30 cellular contexts compared by ENCODE assay signal in genomic region chrX:112056886-112057285, GRCh38. TPM values are rescaled to one million over a fixed set of nuclear protein-coding genes. Genes with fewer than 3 reads are reported as not detected.
DNase-seq lines count a peak whose midpoint lies in the region; ATAC-seq, FAIRE-seq and TF ChIP-seq lines count a peak whose summit lies in the region.
"Had no signal": no experiment of that assay in that cellular context is flagged by ENCODE, and none has a peak within 500 bp of the region (broad histone marks: within the 10 kb centered on the region; RNA-seq: fewer than 3 reads in every experiment).

No MANE protein-coding gene starts in this region.

- CTCF ChIA-PET in HepG2 (lab: Yijun Ruan, JAX; ENCODE audit: low intra/inter-chr PET ratio, low total read pairs), result no interaction called here

- H3K4me3 ChIP-seq in HepG2 (replicated peaks in 1 of 3; ENCODE audit: insufficient read depth in 1 of 3, low read depth in 2 of 3, low read length in 3 of 3), result no peak overlapping the region
- H3K4me3 ChIP-seq: breast epithelium, GM23248, heart right ventricle, lung, mucosa of descending colon, right lobe of liver, testis had no signal

- TF ChIP-seq EP300 in HepG2 (IDR thresholded peaks at IDR 0.05; ENCODE audit: low read depth in 2 of 2, low read length in 2 of 2) (no peak), HepG2 (CRISPR knock-in tag; IDR thresholded peaks at IDR 0.05; ENCODE audit: borderline replicate concordance) (no peak)

- no peak for FAIRE-seq in HepG2 (lab: Jason Lieb, UNC)
- FAIRE-seq: colon, D721Med had no signal

- H3K27ac ChIP-seq in HepG2 (ENCODE audit: extremely low read length, insufficient read depth, low read length), result no peak overlapping the region
- H3K27ac ChIP-seq: breast epithelium, GM23248, heart right ventricle, parathyroid adenoma, right lobe of liver, testis had no signal

- BruUV-seq in HepG2 (replicated peaks; lab: Mats Ljungman, UMichigan), result no TSS peak

- ATAC-seq in GM18870 (IDR thresholded peaks at IDR 0.05; ENCODE audit: unreplicated experiment), result peak; percentile 47
- peak; percentile 58 for ATAC-seq in GM21619 (IDR thresholded peaks at IDR 0.05; ENCODE audit: unreplicated experiment)
- peak; percentile 65 for ATAC-seq in HG03520 (IDR thresholded peaks at IDR 0.05; ENCODE audit: unreplicated experiment)
- ATAC-seq in HepG2, result no peak
- ATAC-seq in HG02970 (IDR thresholded peaks at IDR 0.05; ENCODE audit: low FRiP score, unreplicated experiment), result no peak
- ATAC-seq: activated T-cell treated with anti-CD3 and anti-CD28 coated beads, Interleukin-2, amount 50 U/mL, for 72 hours; heart right ventricle; mucosa of descending colon; right lobe of liver had no signal

- DNase-seq in retina (no peak), HepG2 (ENCODE audit: low spot score) (no peak)
- DNase-seq: activated CD4-positive, alpha-beta T cell treated with anti-CD3 and anti-CD28 coated beads for 4 hours; activated naive CD4-positive, alpha-beta T cell treated with anti-CD3 and anti-CD28 coated beads for 36 hours; activated T-cell treated with anti-CD3 and anti-CD28 coated beads, Interleukin-2, amount 50 U/mL, for 72 hours; effector memory CD4-positive, alpha-beta T cell; EL; erythroblast; GM23248; heart right ventricle; mucosa of descending colon; NCI-H748 treated with DMSO at 0.1 percent for 48 hours; right lobe of liver; stimulated activated CD4-positive, alpha-beta T cell treated with anti-CD3 and anti-CD28 coated beads, Interleukin-4, amount 100 ng/mL, for 4 hours; stimulated activated naive CD4-positive, alpha-beta T cell; testis had no signal

- H3K4me1 Mint-ChIP-seq in brain, result peaks cover 27% of the 10 kb centered on the region

- H2AFZ ChIP-seq in HepG2 (ENCODE audit: low read length), result no peak overlapping the region
- H2AFZ ChIP-seq: GM23248, parathyroid adenoma had no signal

- H3K4me3 Mint-ChIP-seq in brain, result peak overlapping the region in 1 of 5 experiments; percentile 37
- H3K4me3 Mint-ChIP-seq: activated naive CD4-positive, alpha-beta T cell treated with anti-CD3 and anti-CD28 coated beads for 36 hours; activated T-cell treated with anti-CD3 and anti-CD28 coated beads, Interleukin-2, amount 50 U/mL, for 72 hours; nephron had no signal

- no peak for TF ChIP-seq RAD21 in HepG2 (CRISPR knock-in tag; IDR thresholded peaks at IDR 0.05)

- POLR2A ChIA-PET in HepG2 (lab: Yijun Ruan, JAX), result no interaction called here

- no peaks in the 10 kb centered on the region for H3K9me3 ChIP-seq in HepG2 (ENCODE audit: low read length)
- H3K9me3 ChIP-seq: breast epithelium, heart right ventricle, mucosa of descending colon, right lobe of liver, testis had no signal

- TF ChIP-seq POLR2A in HepG2 (IDR thresholded peaks at IDR 0.05; ENCODE audit: insufficient read depth in 1 of 2, low read depth in 2 of 2, low read length in 2 of 2), result no peak

- WGBS in HepG2 (ENCODE audit: low lambda C conversion rate), result 0% methylated on average over 2 of the region's 2 CpGs

- H4K20me1 ChIP-seq in HepG2 (ENCODE audit: insufficient read depth, low read length), result no peaks in the 10 kb centered on the region

- no peak overlapping the region for H3K9ac ChIP-seq in HepG2 (ENCODE audit: insufficient read depth, low read depth, low read length)
- H3K9ac ChIP-seq: GM23248, parathyroid adenoma had no signal

- no peak overlapping the region for H3K4me2 ChIP-seq in HepG2 (ENCODE audit: low read depth, low read length)

- H3K9me3 Mint-ChIP-seq in brain, result peaks cover 0 to 4% (median 0%) of the 10 kb centered on the region in 5 experiments
- H3K9me3 Mint-ChIP-seq: activated naive CD4-positive, alpha-beta T cell treated with anti-CD3 and anti-CD28 coated beads for 36 hours; activated T-cell treated with anti-CD3 and anti-CD28 coated beads, Interleukin-2, amount 50 U/mL, for 72 hours; nephron had no signal

- H3K79me2 ChIP-seq in HepG2 (ENCODE audit: insufficient read depth, low read length), result no peaks in the 10 kb centered on the region
- H3K79me2 ChIP-seq: parathyroid adenoma had no signal

- H3K27ac Mint-ChIP-seq in brain, result peak overlapping the region in 4 of 5 experiments; percentile 1 to 56 (median 4)
- H3K27ac Mint-ChIP-seq: activated naive CD4-positive, alpha-beta T cell treated with anti-CD3 and anti-CD28 coated beads for 36 hours; activated T-cell treated with anti-CD3 and anti-CD28 coated beads, Interleukin-2, amount 50 U/mL, for 72 hours; nephron had no signal

- no peak for TF ChIP-seq CTCF in brain (conservative IDR thresholded peaks at IDR 0.05)
- no peak for TF ChIP-seq CTCF in HepG2 (CRISPR knock-in tag; IDR thresholded peaks at IDR 0.05)

- peaks cover 60% of the 10 kb centered on the region for H3K27me3 Mint-ChIP-seq in brain

- H3K36me3 Mint-ChIP-seq in brain, result no peaks in the 10 kb centered on the region

- H3K27me3 ChIP-seq in HepG2 (ENCODE audit: control insufficient read depth in 1 of 2, insufficient read depth in 2 of 2, low read length in 2 of 2), result no peaks in the 10 kb centered on the region
- H3K27me3 ChIP-seq: right lobe of liver, testis had no signal

- no peaks in the 10 kb centered on the region for H3K4me1 ChIP-seq in HepG2 (ENCODE audit: insufficient read depth, low read length)
- H3K4me1 ChIP-seq: breast epithelium, heart right ventricle, parathyroid adenoma, right lobe of liver, testis had no signal

- H3K36me3 ChIP-seq in HepG2 (replicated peaks in 1 of 2; ENCODE audit: control insufficient read depth in 1 of 2, insufficient read depth in 2 of 2, low read length in 2 of 2), result no peaks in the 10 kb centered on the region
- H3K36me3 ChIP-seq: breast epithelium, heart right ventricle, right lobe of liver had no signal

- in situ Hi-C loops in HepG2 (cut with HindIII; ENCODE audit: extremely low pct_ligation_motif_present, low pct_unique_long_range_greater_than_20kb), result no loop called here

- intact Hi-C loops in HepG2 (cut with micrococcal nuclease; ENCODE audit: unreplicated experiment), result no loop called here

TF ChIP-seq in HepG2, 621 proteins besides CTCF, POLR2A, EP300 and RAD21 (continues in another document):
- TF ChIP-seq CBX2 (IDR thresholded peaks at IDR 0.05; ENCODE audit: low read depth, low read length), result no peak
- TF ChIP-seq CBX2 (CRISPR knock-in tag; IDR thresholded peaks at IDR 0.05; ENCODE audit: low read depth), result no peak
- TF ChIP-seq KLF13 (CRISPR knock-in tag; IDR thresholded peaks at IDR 0.05), result no peak
- TF ChIP-seq, protein P1, sequence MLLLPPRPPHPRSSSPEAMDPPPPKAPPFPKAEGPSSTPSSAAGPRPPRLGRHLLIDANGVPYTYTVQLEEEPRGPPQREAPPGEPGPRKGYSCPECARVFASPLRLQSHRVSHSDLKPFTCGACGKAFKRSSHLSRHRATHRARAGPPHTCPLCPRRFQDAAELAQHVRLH (CRISPR knock-in tag; IDR thresholded peaks at IDR 0.05; ENCODE audit: borderline replicate concordance, low read depth), result no peak
- TF ChIP-seq HDAC2 (CRISPR knock-in tag; IDR thresholded peaks at IDR 0.05), result no peak

RNA-seq across cellular contexts. Expression of gene TRPC5, which starts 25.7 kb away (rescaled TPM):
- polyA plus RNA-seq in brain (ENCODE audit: insufficient read depth, low read depth, low replicate concordance) (0.10 TPM), HepG2 (2011; rRNA removed) (not detected in 2 replicates)
- total RNA-seq in HepG2 (2016; rRNA removed; fragmentation: Illumina TruSeq; extraction: Trizol), result not detected in 2 replicates
- not detected in 2 replicates for total RNA-seq in HepG2 (2016; cell fraction: cytosol; rRNA removed; fragmentation: Illumina TruSeq; extraction: Trizol; ENCODE audit: low read depth)
- not detected in 2 replicates for total RNA-seq in HepG2 (2016; cell fraction: insoluble cytoplasmic fraction; rRNA removed; fragmentation: Illumina TruSeq; extraction: Trizol)
- total RNA-seq in HepG2 (2016; cell fraction: membrane; rRNA removed; fragmentation: Illumina TruSeq; extraction: Trizol), result not detected in 2 replicates
- total RNA-seq in HepG2 (2016; cell fraction: nucleus; rRNA removed; fragmentation: Illumina TruSeq; extraction: Trizol), result not detected in 2 replicates
- polyA plus RNA-seq in HepG2 (2011; cell fraction: cytosol; rRNA removed), result not detected in 2 replicates
- not detected in 2 replicates for polyA plus RNA-seq in HepG2 (2011; cell fraction: nucleus; rRNA removed)
- not detected in 2 replicates for polyA plus RNA-seq in HepG2 (2012)
- polyA plus RNA-seq in HepG2 (2016; cell fraction: cytosol; fragmentation: Illumina TruSeq; extraction: Trizol; ENCODE audit: low read depth), result not detected in 2 replicates
- polyA plus RNA-seq in HepG2 (2016; cell fraction: insoluble cytoplasmic fraction; fragmentation: Illumina TruSeq; extraction: Trizol; ENCODE audit: low read depth), result not detected in 2 replicates
- polyA plus RNA-seq in HepG2 (2016; cell fraction: membrane; fragmentation: Illumina TruSeq; extraction: Trizol; ENCODE audit: low read depth), result not detected in 2 replicates
- polyA plus RNA-seq in HepG2 (2016; cell fraction: nucleus; fragmentation: Illumina TruSeq; extraction: Trizol; ENCODE audit: insufficient read depth, low read depth), result not detected in 2 replicates
- polyA minus RNA-seq in HepG2 (2011; rRNA and poly(A)+ RNA removed; ENCODE audit: low replicate concordance), result not detected in 2 replicates
- polyA minus RNA-seq in HepG2 (2011; cell fraction: cytosol; rRNA and poly(A)+ RNA removed), result not detected in 2 replicates
- polyA minus RNA-seq in HepG2 (2011; cell fraction: nucleus; rRNA and poly(A)+ RNA removed), result not detected in 2 replicates
- total RNA-seq: activated naive CD4-positive, alpha-beta T cell treated with anti-CD3 and anti-CD28 coated beads for 36 hours; activated T-cell treated with anti-CD3 and anti-CD28 coated beads, Interleukin-2, amount 50 U/mL, for 72 hours; breast epithelium; fibroblast of villous mesenchyme; GM23248; heart right ventricle; lung; MCF 10A; mucosa of descending colon; T-helper 2 cell treated with Interferon-gamma antibody and Interleukin-4, amounts not matched to agents 100 ng/mL and 5 ng/mL, for 36 hours had no signal
- polyA plus RNA-seq: GM23248, heart right ventricle, lung had no signal

RNA-seq across cellular contexts. Expression of gene RTL4, which starts 25.9 kb away (rescaled TPM):
- polyA plus RNA-seq in brain (ENCODE audit: insufficient read depth, low read depth, low replicate concordance) (not detected), HepG2 (2011; rRNA removed) (not detected in 2 replicates)
- total RNA-seq in HepG2 (2016; rRNA removed; fragmentation: Illumina TruSeq; extraction: Trizol), result not detected in 2 replicates
- not detected in 2 replicates for total RNA-seq in HepG2 (2016; cell fraction: cytosol; rRNA removed; fragmentation: Illumina TruSeq; extraction: Trizol; ENCODE audit: low read depth)
- not detected in 2 replicates for total RNA-seq in HepG2 (2016; cell fraction: insoluble cytoplasmic fraction; rRNA removed; fragmentation: Illumina TruSeq; extraction: Trizol)
- not detected in 2 replicates for total RNA-seq in HepG2 (2016; cell fraction: membrane; rRNA removed; fragmentation: Illumina TruSeq; extraction: Trizol)
- total RNA-seq in HepG2 (2016; cell fraction: nucleus; rRNA removed; fragmentation: Illumina TruSeq; extraction: Trizol), result not detected in 2 replicates
- polyA plus RNA-seq in HepG2 (2011; cell fraction: cytosol; rRNA removed), result not detected in 2 replicates
- not detected in 2 replicates for polyA plus RNA-seq in HepG2 (2011; cell fraction: nucleus; rRNA removed)
- not detected in 2 replicates for polyA plus RNA-seq in HepG2 (2012)
- polyA plus RNA-seq in HepG2 (2016; cell fraction: cytosol; fragmentation: Illumina TruSeq; extraction: Trizol; ENCODE audit: low read depth), result not detected in 2 replicates
- polyA plus RNA-seq in HepG2 (2016; cell fraction: insoluble cytoplasmic fraction; fragmentation: Illumina TruSeq; extraction: Trizol; ENCODE audit: low read depth), result not detected in 2 replicates
- not detected in 2 replicates for polyA plus RNA-seq in HepG2 (2016; cell fraction: membrane; fragmentation: Illumina TruSeq; extraction: Trizol; ENCODE audit: low read depth)
- not detected in 2 replicates for polyA plus RNA-seq in HepG2 (2016; cell fraction: nucleus; fragmentation: Illumina TruSeq; extraction: Trizol; ENCODE audit: insufficient read depth, low read depth)
- polyA minus RNA-seq in HepG2 (2011; rRNA and poly(A)+ RNA removed; ENCODE audit: low replicate concordance), result not detected in 2 replicates
- polyA minus RNA-seq in HepG2 (2011; cell fraction: cytosol; rRNA and poly(A)+ RNA removed), result not detected in 2 replicates
- not detected in 2 replicates for polyA minus RNA-seq in HepG2 (2011; cell fraction: nucleus; rRNA and poly(A)+ RNA removed)
- total RNA-seq: activated naive CD4-positive, alpha-beta T cell treated with anti-CD3 and anti-CD28 coated beads for 36 hours; activated T-cell treated with anti-CD3 and anti-CD28 coated beads, Interleukin-2, amount 50 U/mL, for 72 hours; breast epithelium; fibroblast of villous mesenchyme; GM23248; heart right ventricle; lung; MCF 10A; mucosa of descending colon; T-helper 2 cell treated with Interferon-gamma antibody and Interleukin-4, amounts not matched to agents 100 ng/mL and 5 ng/mL, for 36 hours had no signal
- polyA plus RNA-seq: GM23248, heart right ventricle, lung had no signal

Comparison
In these comparisons a context has a peak if more than half of its experiments do, and no peak if none do; other contexts are left out.
1. ATAC-seq: peak in GM18870 (single experiment), GM21619 (single experiment) and HG03520 (single experiment); none in HepG2 (single experiment) and HG02970 (single experiment).